Comparison of ENCODE assay signal across 13 cellular contexts in the genomic region with DNA sequence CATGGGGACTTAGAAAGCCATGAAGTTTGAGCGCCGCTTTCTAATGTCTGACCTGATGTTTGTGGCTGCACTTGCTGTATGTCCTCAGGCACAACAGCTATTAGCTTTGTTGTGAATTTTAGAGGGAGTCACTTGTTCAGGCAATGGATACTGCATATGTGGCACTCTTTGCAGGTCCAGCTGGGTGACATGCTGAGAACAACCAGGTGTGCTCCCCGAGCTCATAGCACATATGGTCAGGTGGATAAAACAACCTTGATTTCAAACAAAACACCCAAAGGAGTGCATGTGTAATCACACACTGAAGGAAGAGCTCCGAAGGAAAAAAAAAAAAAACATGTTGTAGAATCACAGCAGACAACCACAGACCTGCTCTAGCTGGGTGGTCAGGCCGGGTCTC.
A peak's percentile ranks its signal among the peaks of the same experiment; 100 is the strongest.
DNase-seq lines count a peak whose midpoint lies in the region; ATAC-seq, FAIRE-seq and TF ChIP-seq lines count a peak whose summit lies in the region.
"Had no signal": no experiment of that assay in that cellular context is flagged by ENCODE, and none has a peak within 500 bp of the region (broad histone marks: within the 10 kb centered on the region; RNA-seq: fewer than 3 reads in every experiment).

No MANE protein-coding gene starts in this region.

- H3K27ac Mint-ChIP-seq in astrocyte (ENCODE audit: unreplicated experiment) (peak overlapping the region; percentile 19), glutamatergic neuron (ENCODE audit: unreplicated experiment) (peak overlapping the region; percentile 0)

- peak overlapping the region; percentile 44 for H2AK9ac ChIP-seq in IMR-90 (replicated peaks; ENCODE audit: low read depth, low read length, poor library complexity)

- intact Hi-C loops in IMR-90 (cut with micrococcal nuclease): loop anchor here (5.0 to 10.0 kb wide), 3 partner anchors 105 to 385 kb away; no protein-coding TSS in a partner anchor
- intact Hi-C loops in cardiac septum (cut with DNase I): loop anchor here (2.0 kb wide), 1 partner anchor 371 kb away; no protein-coding TSS in a partner anchor

- TF ChIP-seq POLR2A in IMR-90 (IDR thresholded peaks at IDR 0.05; ENCODE audit: low read depth, low read length): no peak

- peak overlapping the region; percentile 60 for H2BK20ac ChIP-seq in IMR-90 (ENCODE audit: low read depth, low read length)

- no peak for FAIRE-seq in astrocyte (lab: Jason Lieb, UNC)
- peak; percentile 27 for FAIRE-seq in urothelium cell line (lab: Jason Lieb, UNC)

- H3K18ac ChIP-seq in IMR-90 (ENCODE audit: low read depth, low read length): peak overlapping the region; percentile 65

- H3K23ac ChIP-seq in IMR-90 (ENCODE audit: low read depth, low read length): no peak overlapping the region

- peak overlapping the region; percentile 65; the same call in 1 of the 2 replicates for H4K5ac ChIP-seq in IMR-90 (ENCODE audit: low read depth, low read length)

- POLR2A ChIA-PET in IMR-90 (lab: Charles Lee; ENCODE audit: unreplicated experiment): no interaction called here

- H3K79me1 ChIP-seq in IMR-90 (ENCODE audit: low read depth in 1 of 2, low read length in 2 of 2): peaks cover 0 to 13% of the 10 kb centered on the region in 2 experiments; a peak in 1 of 4 replicates

- BruUV-seq in IMR-90 (replicated peaks; lab: Mats Ljungman, UMichigan): no TSS peak

- 0 out of 2 replicates have a peak overlapping the region, but pooled peaks have one; percentile 1 for H3K14ac ChIP-seq in IMR-90 (replicated peaks; ENCODE audit: low read depth, low read length)

- H2BK120ac ChIP-seq in IMR-90 (ENCODE audit: low read depth, low read length): peak overlapping the region; percentile 58; the same call in 1 of the 2 replicates

- H3K27me3 Mint-ChIP-seq in astrocyte (ENCODE audit: low read depth, unreplicated experiment) (no peaks in the 10 kb centered on the region), glutamatergic neuron (ENCODE audit: unreplicated experiment) (peaks cover 6% of the 10 kb centered on the region)
- H3K27me3 Mint-ChIP-seq: CD8-positive, alpha-beta memory T cell had no signal

- H3K4ac ChIP-seq in IMR-90 (ENCODE audit: low read depth, low read length): peak overlapping the region; percentile 63

- H3K27ac ChIP-seq in IMR-90 (ENCODE audit: insufficient read depth, low read length): peak overlapping the region; percentile 13; the same call in 1 of the 2 replicates
- H3K27ac ChIP-seq in astrocyte (ENCODE audit: low read depth, low read length): peak overlapping the region; percentile 53
- H3K27ac ChIP-seq: BLaER1 had no signal

- no peaks in the 10 kb centered on the region for H3K9me3 ChIP-seq in IMR-90 (ENCODE audit: control insufficient read depth, insufficient read depth, low read length)
- H3K9me3 ChIP-seq in astrocyte (ENCODE audit: insufficient read depth, low read depth, low read length): no peaks in the 10 kb centered on the region
- H3K9me3 ChIP-seq: BLaER1, SK-N-SH had no signal

- peaks cover 12% of the 10 kb centered on the region for H3K36me3 Mint-ChIP-seq in astrocyte (ENCODE audit: low read depth, unreplicated experiment)
- H3K36me3 Mint-ChIP-seq in glutamatergic neuron (ENCODE audit: unreplicated experiment): no peaks in the 10 kb centered on the region

- dilution Hi-C loops in IMR-90 (cut with HindIII; ENCODE audit: low sequenced_read_pairs, unreplicated experiment): no loop called here

- H4K20me1 ChIP-seq in IMR-90 (ENCODE audit: insufficient read depth, low read length) (no peaks in the 10 kb centered on the region), astrocyte (ENCODE audit: insufficient read depth, low read length) (no peaks in the 10 kb centered on the region)
- H4K20me1 ChIP-seq: BLaER1 had no signal

- ATAC-seq in IMR-90 (ENCODE audit: low read depth) (no peak), GM21390 (IDR thresholded peaks at IDR 0.05; ENCODE audit: unreplicated experiment) (no peak)

- CTCF ChIA-PET in IMR-90 (lab: Yijun Ruan, JAX): interaction anchor here (0.6 to 1.7 kb wide), 6 partner anchors 44 to 385 kb away, joined by 3 to 6 read pairs (median 3); no protein-coding TSS in a partner anchor

- H3K9me3 Mint-ChIP-seq in astrocyte (ENCODE audit: unreplicated experiment) (peaks cover 5% of the 10 kb centered on the region), glutamatergic neuron (ENCODE audit: unreplicated experiment) (peaks cover 5% of the 10 kb centered on the region)
- H3K9me3 Mint-ChIP-seq: CD8-positive, alpha-beta memory T cell had no signal

- 71% methylated on average over 3 of the region's 5 CpGs; no CpG with 5 or more reads in 1 of the 2 experiments for WGBS in IMR-90 (ENCODE audit: extremely low coverage in 2 of 2, insufficient read length in 1 of 2), 2 experiments

- no peaks in the 10 kb centered on the region for H3K79me2 ChIP-seq in astrocyte (ENCODE audit: insufficient read depth, low read length)

- H3K9ac ChIP-seq in IMR-90 (ENCODE audit: low read depth, low read length): no peak overlapping the region
- peak overlapping the region; percentile 26 for H3K9ac ChIP-seq in astrocyte (ENCODE audit: low read length)
- H3K9ac ChIP-seq: BLaER1, SK-N-SH had no signal

- H3K27me3 ChIP-seq in IMR-90 (ENCODE audit: control insufficient read depth, insufficient read depth, low read length): no peaks in the 10 kb centered on the region
- H3K27me3 ChIP-seq in astrocyte (ENCODE audit: insufficient read depth, low read length): no peaks in the 10 kb centered on the region
- H3K27me3 ChIP-seq: BLaER1 had no signal

- no peak overlapping the region for H2AFZ ChIP-seq in IMR-90 (replicated peaks; ENCODE audit: low read length, poor library complexity)
- no peak overlapping the region for H2AFZ ChIP-seq in astrocyte (ENCODE audit: low read depth, low read length)

- peak overlapping the region; percentile 87; the same call in 1 of the 2 replicates for H4K91ac ChIP-seq in IMR-90 (ENCODE audit: insufficient read depth, low read depth, low read length)

- peak overlapping the region; percentile 63 for H2BK5ac ChIP-seq in IMR-90 (ENCODE audit: low read depth, low read length, poor library complexity, severe bottlenecking)

- H3K36me3 ChIP-seq in IMR-90 (ENCODE audit: control insufficient read depth, insufficient read depth, low read length) (no peaks in the 10 kb centered on the region), astrocyte (ENCODE audit: insufficient read depth, low read length) (no peaks in the 10 kb centered on the region)
- H3K36me3 ChIP-seq: BLaER1 had no signal

- peak overlapping the region; percentile 72 for H2AK5ac ChIP-seq in IMR-90 (ENCODE audit: low read depth, low read length)

- in situ Hi-C loops in IMR-90 (cut with MboI; ENCODE audit: low sequenced_read_pairs): loop anchor here (5.0 kb wide), 1 partner anchor 370 kb away; no protein-coding TSS in a partner anchor

- TF ChIP-seq RAD21 in IMR-90 (IDR thresholded peaks at IDR 0.05; ENCODE audit: low read length): no peak

- no peak overlapping the region for H3K4me2 ChIP-seq in IMR-90 (ENCODE audit: low read depth, low read length)
- peak overlapping the region; percentile 74 for H3K4me2 ChIP-seq in astrocyte (ENCODE audit: low read length)
- H3K4me2 ChIP-seq: SK-N-SH had no signal

- DNase-seq in IMR-90: no peak
- DNase-seq in astrocyte (ENCODE audit: low read depth): peak; percentile 0
- no peak for DNase-seq in glutamatergic neuron
- no peak for DNase-seq in urothelium cell line (ENCODE audit: low spot score)
- no peak for DNase-seq in HuH-7 (ENCODE audit: low spot score)
- no peak for DNase-seq in cardiac septum (ENCODE audit: low spot score)
- DNase-seq: CD8-positive, alpha-beta memory T cell; NCI-H1694; NCI-H446; NCI-H774; SK-N-SH had no signal

- H3K56ac ChIP-seq in IMR-90 (ENCODE audit: extremely low read depth, insufficient read depth, low read length): no peak overlapping the region

- no peak overlapping the region for H3K4me3 Mint-ChIP-seq in astrocyte (ENCODE audit: unreplicated experiment)
- no peak overlapping the region for H3K4me3 Mint-ChIP-seq in glutamatergic neuron (ENCODE audit: unreplicated experiment)

- peak overlapping the region; percentile 89; the same call in 1 of the 3 replicates for H2BK15ac ChIP-seq in IMR-90 (ENCODE audit: low read depth, low read length)

- TF ChIP-seq CTCF in IMR-90 (conservative IDR thresholded peaks at IDR 0.05; ENCODE audit: low read depth, low read length) (no peak), astrocyte (IDR thresholded peaks at IDR 0.05; ENCODE audit: insufficient read depth, low read depth, low read length) (no peak), glutamatergic neuron (IDR thresholded peaks at IDR 0.05; ENCODE audit: partially characterized antibody, unreplicated experiment) (no peak)

- H3K9me1 ChIP-seq in IMR-90 (ENCODE audit: insufficient read depth, low read length): peaks cover 11% of the 10 kb centered on the region; the same call in 1 of the 2 replicates

- no peak overlapping the region for H3K4me3 ChIP-seq in IMR-90 (ENCODE audit: insufficient read depth, low read depth, low read length)
- H3K4me3 ChIP-seq in astrocyte (ENCODE audit: insufficient read depth, low read depth, low read length): no peak overlapping the region
- H3K4me3 ChIP-seq: BLaER1 had no signal

- H3K4me1 Mint-ChIP-seq in astrocyte (ENCODE audit: low read depth, unreplicated experiment): peaks cover 14% of the 10 kb centered on the region
- peaks cover 26% of the 10 kb centered on the region for H3K4me1 Mint-ChIP-seq in glutamatergic neuron (ENCODE audit: low read depth, unreplicated experiment)

- H3K4me1 ChIP-seq in IMR-90 (ENCODE audit: control insufficient read depth, insufficient read depth, low read length): peaks cover 17% of the 10 kb centered on the region
- peaks cover 15% of the 10 kb centered on the region for H3K4me1 ChIP-seq in astrocyte (ENCODE audit: insufficient read depth, low read length)

- H4K8ac ChIP-seq in IMR-90 (ENCODE audit: low read depth in 2 of 2, low read length in 2 of 2): peak overlapping the region; percentile 48 to 52; a peak in 3 of 4 replicates

TF ChIP-seq in IMR-90, 13 proteins besides CTCF, POLR2A, EP300 and RAD21 (continues in another document):
- no peak for TF ChIP-seq CHD1 (IDR thresholded peaks at IDR 0.05; ENCODE audit: low read depth, low read length)
- TF ChIP-seq MXI1 (IDR thresholded peaks at IDR 0.05; ENCODE audit: borderline replicate concordance, low read depth, low read length): no peak
- TF ChIP-seq RFX5 (IDR thresholded peaks at IDR 0.05; ENCODE audit: low read depth, low read length): no peak
- TF ChIP-seq BHLHE40 (IDR thresholded peaks at IDR 0.05; ENCODE audit: low read depth, low read length): no peak
- TF ChIP-seq, protein P1, sequence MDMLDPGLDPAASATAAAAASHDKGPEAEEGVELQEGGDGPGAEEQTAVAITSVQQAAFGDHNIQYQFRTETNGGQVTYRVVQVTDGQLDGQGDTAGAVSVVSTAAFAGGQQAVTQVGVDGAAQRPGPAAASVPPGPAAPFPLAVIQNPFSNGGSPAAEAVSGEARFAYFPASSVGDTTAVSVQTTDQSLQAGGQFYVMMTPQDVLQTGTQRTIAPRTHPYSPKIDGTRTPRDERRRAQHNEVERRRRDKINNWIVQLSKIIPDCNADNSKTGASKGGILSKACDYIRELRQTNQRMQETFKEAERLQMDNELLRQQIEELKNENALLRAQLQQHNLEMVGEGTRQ (IDR thresholded peaks at IDR 0.05; ENCODE audit: low read depth, low read length): no peak
- TF ChIP-seq NFE2L2 (IDR thresholded peaks at IDR 0.05; ENCODE audit: low read depth, low read length): no peak
- no peak for TF ChIP-seq FOS (IDR thresholded peaks at IDR 0.05; ENCODE audit: low read depth, low read length)
